ENCODE assay signal across 1 cellular context in the genomic region with DNA sequence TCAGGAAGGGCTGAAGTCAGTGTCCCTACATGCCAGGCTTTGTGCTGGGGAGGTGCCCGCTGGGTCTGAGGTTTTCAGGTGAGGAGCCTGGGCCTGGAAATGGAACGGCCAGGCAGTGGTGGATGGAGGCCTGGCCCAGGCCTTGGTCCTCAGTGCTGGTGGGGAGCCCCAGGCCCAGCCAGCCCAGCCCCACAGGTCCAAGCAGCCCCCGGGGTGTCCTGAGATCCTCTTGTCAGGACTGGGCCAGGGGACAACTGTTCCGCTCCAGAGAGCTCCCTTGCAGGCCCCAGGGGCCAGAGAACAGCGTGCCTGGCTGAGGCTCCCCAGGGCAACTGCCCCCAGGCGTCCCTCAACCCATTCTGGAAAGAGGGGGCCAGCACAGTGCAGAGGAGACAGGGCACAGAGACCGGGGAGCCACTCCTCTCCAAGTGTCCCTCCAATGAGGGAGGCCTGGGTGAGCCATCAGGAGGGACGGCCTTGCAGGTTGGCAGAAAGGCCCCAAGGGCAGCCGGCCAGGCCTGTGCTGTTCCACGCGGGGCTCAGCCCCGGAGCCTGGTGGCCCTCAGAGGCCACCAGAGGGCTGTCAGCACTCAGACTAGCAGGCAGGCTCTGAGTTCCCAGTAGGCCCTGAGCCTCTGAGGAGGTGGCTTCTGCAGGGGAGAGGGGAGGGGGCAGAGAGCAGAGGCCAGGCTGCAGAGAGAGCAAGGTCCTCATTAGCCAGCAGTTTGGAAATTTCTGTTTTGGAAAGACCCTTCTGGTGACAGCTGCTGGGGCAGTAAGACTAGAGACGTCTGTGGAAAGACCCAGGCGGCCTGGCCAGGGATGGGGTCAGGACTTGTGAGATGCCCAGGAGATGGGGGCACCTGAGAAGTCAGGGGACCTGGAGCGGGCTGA.
TF ChIP-seq lines count a peak whose summit lies in the region.

No MANE protein-coding gene starts in this region.

TF ChIP-seq in HepG2, 621 proteins besides CTCF, POLR2A, EP300 and RAD21 (continued from another document):
- TF ChIP-seq, protein P1, sequence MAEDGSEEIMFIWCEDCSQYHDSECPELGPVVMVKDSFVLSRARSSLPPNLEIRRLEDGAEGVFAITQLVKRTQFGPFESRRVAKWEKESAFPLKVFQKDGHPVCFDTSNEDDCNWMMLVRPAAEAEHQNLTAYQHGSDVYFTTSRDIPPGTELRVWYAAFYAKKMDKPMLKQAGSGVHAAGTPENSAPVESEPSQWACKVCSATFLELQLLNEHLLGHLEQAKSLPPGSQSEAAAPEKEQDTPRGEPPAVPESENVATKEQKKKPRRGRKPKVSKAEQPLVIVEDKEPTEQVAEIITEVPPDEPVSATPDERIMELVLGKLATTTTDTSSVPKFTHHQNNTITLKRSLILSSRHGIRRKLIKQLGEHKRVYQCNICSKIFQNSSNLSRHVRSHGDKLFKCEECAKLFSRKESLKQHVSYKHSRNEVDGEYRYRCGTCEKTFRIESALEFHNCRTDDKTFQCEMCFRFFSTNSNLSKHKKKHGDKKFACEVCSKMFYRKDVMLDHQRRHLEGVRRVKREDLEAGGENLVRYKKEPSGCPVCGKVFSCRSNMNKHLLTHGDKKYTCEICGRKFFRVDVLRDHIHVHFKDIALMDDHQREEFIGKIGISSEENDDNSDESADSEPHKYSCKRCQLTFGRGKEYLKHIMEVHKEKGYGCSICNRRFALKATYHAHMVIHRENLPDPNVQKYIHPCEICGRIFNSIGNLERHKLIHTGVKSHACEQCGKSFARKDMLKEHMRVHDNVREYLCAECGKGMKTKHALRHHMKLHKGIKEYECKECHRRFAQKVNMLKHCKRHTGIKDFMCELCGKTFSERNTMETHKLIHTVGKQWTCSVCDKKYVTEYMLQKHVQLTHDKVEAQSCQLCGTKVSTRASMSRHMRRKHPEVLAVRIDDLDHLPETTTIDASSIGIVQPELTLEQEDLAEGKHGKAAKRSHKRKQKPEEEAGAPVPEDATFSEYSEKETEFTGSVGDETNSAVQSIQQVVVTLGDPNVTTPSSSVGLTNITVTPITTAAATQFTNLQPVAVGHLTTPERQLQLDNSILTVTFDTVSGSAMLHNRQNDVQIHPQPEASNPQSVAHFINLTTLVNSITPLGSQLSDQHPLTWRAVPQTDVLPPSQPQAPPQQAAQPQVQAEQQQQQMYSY (CRISPR knock-in tag; IDR thresholded peaks at IDR 0.05) = no peak
- TF ChIP-seq MAZ (IDR thresholded peaks at IDR 0.05; ENCODE audit: borderline replicate concordance, low read depth, low read length) (peak; percentile 69; the same call in 1 of the 2 replicates), MAZ (CRISPR knock-in tag; IDR thresholded peaks at IDR 0.05; ENCODE audit: low read depth) (0 out of 2 replicates have a peak, but pooled peaks have one; percentile 50), HOXD1 (CRISPR knock-in tag; IDR thresholded peaks at IDR 0.05) (no peak), ATF6 (CRISPR knock-in tag; conservative IDR thresholded peaks at IDR 0.05) (no peak; the same call in 1 of the 2 replicates), ZNF256 (CRISPR knock-in tag; conservative IDR thresholded peaks at IDR 0.05) (no peak), ZNF800 (CRISPR knock-in tag; IDR thresholded peaks at IDR 0.05) (no peak; the same call in 1 of the 2 replicates), ZFP41 (CRISPR knock-in tag; IDR thresholded peaks at IDR 0.05; ENCODE audit: borderline replicate concordance) (no peak), JARID2 (CRISPR knock-in tag; IDR thresholded peaks at IDR 0.05; ENCODE audit: insufficient replicate concordance) (no peak), ATF7 (IDR thresholded peaks at IDR 0.05) (no peak), ATF7 (CRISPR knock-in tag; IDR thresholded peaks at IDR 0.05) (0 out of 2 replicates have a peak, but pooled peaks have one; percentile 63), ZBTB14 (CRISPR knock-in tag; IDR thresholded peaks at IDR 0.05) (no peak), ZNF569 (CRISPR knock-in tag; IDR thresholded peaks at IDR 0.05; ENCODE audit: borderline replicate concordance) (no peak), PHF20 (CRISPR knock-in tag; IDR thresholded peaks at IDR 0.05) (no peak)
